ENCODE assay signal across 18 cellular contexts in the genomic region with DNA sequence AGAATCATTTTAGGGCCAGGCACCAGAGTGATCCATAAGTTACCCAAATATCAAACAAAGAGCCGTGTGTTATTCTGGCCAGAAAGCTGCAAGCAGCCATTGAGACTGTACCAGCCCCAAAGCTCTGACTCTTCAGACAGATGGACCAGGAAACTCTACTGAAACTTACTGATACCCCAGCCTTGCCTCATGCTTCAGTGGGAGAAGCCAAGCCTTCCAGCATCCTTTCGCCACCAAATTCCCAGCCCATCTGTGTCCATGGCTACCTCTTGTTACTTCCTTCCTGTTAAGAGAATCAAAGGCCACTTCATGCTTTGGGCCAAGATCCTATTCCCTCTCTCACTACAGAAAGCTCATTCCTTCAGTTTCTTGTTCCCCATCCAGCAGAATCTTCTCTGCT. TPM values are rescaled to one million over a fixed set of nuclear protein-coding genes. Genes with fewer than 3 reads are reported as not detected.
A peak's percentile ranks its signal among the peaks of the same experiment; 100 is the strongest.
DNase-seq lines count a peak whose midpoint lies in the region; ATAC-seq and TF ChIP-seq lines count a peak whose summit lies in the region.
"Had no signal": no experiment of that assay in that cellular context is flagged by ENCODE, and none has a peak within 500 bp of the region (broad histone marks: within the 10 kb centered on the region; RNA-seq: fewer than 3 reads in every experiment).

No MANE protein-coding gene starts in this region.

- H3K4me1 Mint-ChIP-seq in mesothelial cell of epicardium, result peaks cover 27% of the 10 kb centered on the region
- H3K4me1 Mint-ChIP-seq: CD14-positive monocyte had no signal

- ATAC-seq in Right ventricle myocardium inferior (peak; percentile 96), left cardiac atrium (peak; percentile 61 to 69)
- ATAC-seq: GM12878, HepG2 had no signal

- H3K36me3 ChIP-seq in right atrium auricular region, result no peaks in the 10 kb centered on the region
- H3K36me3 ChIP-seq: BLaER1, HAP-1 had no signal

- TF ChIP-seq CTCF in right atrium auricular region (IDR thresholded peaks at IDR 0.05) (no peak), mesothelial cell of epicardium (IDR thresholded peaks at IDR 0.05; ENCODE audit: unreplicated experiment) (no peak), GM20000 (IDR thresholded peaks at IDR 0.05; ENCODE audit: extremely low read depth, missing control alignments) (no peak)

- intact Hi-C loops in Right ventricle myocardium inferior (cut with DNase I), result no loop called here
- intact Hi-C loops in left cardiac atrium (cut with DNase I), result loop anchor here in 1 of 2 donors (10.0 kb wide), 1 partner anchor 52 kb away; no protein-coding TSS in a partner anchor

- no peaks in the 10 kb centered on the region for H3K9me3 ChIP-seq in right atrium auricular region
- H3K9me3 ChIP-seq: BLaER1, HAP-1 had no signal

- no peaks in the 10 kb centered on the region for H3K27me3 Mint-ChIP-seq in mesothelial cell of epicardium (ENCODE audit: low read depth)
- H3K27me3 Mint-ChIP-seq: CD4-positive, alpha-beta memory T cell had no signal

- H3K4me1 ChIP-seq in right atrium auricular region, result peaks cover 0 to 11% of the 10 kb centered on the region in 2 donors
- H3K4me1 ChIP-seq: BLaER1, HAP-1 had no signal

- H3K27me3 ChIP-seq in right atrium auricular region, result no peaks in the 10 kb centered on the region
- H3K27me3 ChIP-seq: BLaER1 had no signal

- H3K27ac Mint-ChIP-seq in mesothelial cell of epicardium, result peak overlapping the region; percentile 85
- H3K27ac Mint-ChIP-seq: CD14-positive monocyte; CD4-positive, alpha-beta memory T cell had no signal

- DNase-seq in Right ventricle myocardium inferior (ENCODE audit: missing footprints), result no peak
- no peak for DNase-seq in right atrium auricular region (ENCODE audit: low spot score)
- DNase-seq in left cardiac atrium, result no peak
- DNase-seq in mesothelial cell of epicardium (ENCODE audit: low spot score in 2 of 2, unreplicated experiment in 2 of 2), result no peak
- no peak for DNase-seq in GM20000 (ENCODE audit: low spot score)
- DNase-seq in caudate nucleus (lab: John Stamatoyannopoulos, UW), result no peak
- DNase-seq in middle frontal gyrus (ENCODE audit: extremely low spot score, low spot score), result no peak
- DNase-seq: 8988T; CD4-positive, alpha-beta memory T cell; DMS53; DND-41; EL; GM23248 had no signal

- no peak overlapping the region for H3K4me3 Mint-ChIP-seq in mesothelial cell of epicardium
- H3K4me3 Mint-ChIP-seq: CD14-positive monocyte; CD4-positive, alpha-beta memory T cell had no signal

- no peak overlapping the region for H3K4me3 ChIP-seq in right atrium auricular region
- H3K4me3 ChIP-seq: BLaER1, GM12878, GM23248, HAP-1 had no signal

- peaks cover 24% of the 10 kb centered on the region for H3K36me3 Mint-ChIP-seq in mesothelial cell of epicardium
- H3K36me3 Mint-ChIP-seq: CD14-positive monocyte; CD4-positive, alpha-beta memory T cell had no signal

- H3K9me3 Mint-ChIP-seq in mesothelial cell of epicardium, result peaks cover 25% of the 10 kb centered on the region

- H3K27ac ChIP-seq in right atrium auricular region (no peak overlapping the region), caudate nucleus (ENCODE audit: low read depth, low read length) (no peak overlapping the region)
- H3K27ac ChIP-seq: BLaER1, GM23248 had no signal

RNA-seq across cellular contexts. Expression of gene FREM1, which starts 46.8 kb away (rescaled TPM):
- 2.9 TPM for total RNA-seq in Right ventricle myocardium inferior
- 1 to 10 TPM; 2.2 to 2.4 TPM for total RNA-seq in right atrium auricular region
- 1 to 10 TPM; 1.8 to 7.7 TPM for total RNA-seq in left cardiac atrium
- 60.5 to 71.4 TPM (median 62.9 TPM) in 3 replicates for total RNA-seq in mesothelial cell of epicardium
